Comparison of ENCODE assay signal across 15 cellular contexts in genomic region chr7:139735912-139736595, GRCh38. TPM values are rescaled to one million over a fixed set of nuclear protein-coding genes. Genes with fewer than 3 reads are reported as not detected.
DNase-seq lines count a peak whose midpoint lies in the region; ATAC-seq and TF ChIP-seq lines count a peak whose summit lies in the region.
"Had no signal": no experiment of that assay in that cellular context is flagged by ENCODE, and none has a peak within 500 bp of the region (broad histone marks: within the 10 kb centered on the region; RNA-seq: fewer than 3 reads in every experiment).

No MANE protein-coding gene starts in this region.

- H3K27ac ChIP-seq in GM23338 (ENCODE audit: low read depth) = no peak overlapping the region
- H3K27ac ChIP-seq in coronary artery = peak overlapping the region; percentile 95 to 97
- peak overlapping the region; percentile 91 to 93 (median 92) for H3K27ac ChIP-seq in gastrocnemius medialis
- no peak overlapping the region for H3K27ac ChIP-seq in testis
- H3K27ac ChIP-seq: 22Rv1, KMS-11 had no signal

- peak overlapping the region; percentile 52 for H3K27ac Mint-ChIP-seq in T-helper 1 cell treated with Interleukin-12 subunit alpha and Interleukin-12 subunit beta and Interleukin-4 antibody, amounts not matched to agents 30 μg/mL and 1 μg/mL, for 36 hours
- peak overlapping the region; percentile 50; the same call in 1 of the 2 replicates for H3K27ac Mint-ChIP-seq in GM23338

- DNase-seq in T-helper 1 cell (no peak), GM23338 (ENCODE audit: low spot score) (no peak), coronary artery (ENCODE audit: low spot score) (peak; percentile 72), gastrocnemius medialis (no peak), OCI-M1 (lab: John Stamatoyannopoulos, UW) (no peak), NCI-H1417 treated with DMSO at 0.1 percent for 48 hours (lab: John Stamatoyannopoulos, UW) (no peak), testis (no peak)
- DNase-seq: foreskin melanocyte, GDM1, GM23248, NCI-H510A, retina had no signal

- H3K36me3 ChIP-seq in GM23338 (ENCODE audit: insufficient read depth) (no peaks in the 10 kb centered on the region), gastrocnemius medialis (no peaks in the 10 kb centered on the region), testis (ENCODE audit: low read depth, missing control alignments) (no peaks in the 10 kb centered on the region)

- peaks cover 4% of the 10 kb centered on the region for H3K9me3 Mint-ChIP-seq in T-helper 1 cell treated with Interleukin-12 subunit alpha and Interleukin-12 subunit beta and Interleukin-4 antibody, amounts not matched to agents 30 μg/mL and 1 μg/mL, for 36 hours
- H3K9me3 Mint-ChIP-seq in GM23338 = peaks cover 2% of the 10 kb centered on the region; the same call in 1 of the 3 replicates

- H3K36me3 Mint-ChIP-seq in T-helper 1 cell treated with Interleukin-12 subunit alpha and Interleukin-12 subunit beta and Interleukin-4 antibody, amounts not matched to agents 30 μg/mL and 1 μg/mL, for 36 hours (ENCODE audit: low read depth) = peaks cover 25% of the 10 kb centered on the region
- H3K36me3 Mint-ChIP-seq in GM23338 (ENCODE audit: low read depth) = no peaks in the 10 kb centered on the region; the same call in 2 of the 3 replicates

- no peak for TF ChIP-seq CTCF in GM23338 (conservative IDR thresholded peaks at IDR 0.05; ENCODE audit: low read depth in 2 of 2)
- no peak for TF ChIP-seq CTCF in coronary artery (IDR thresholded peaks at IDR 0.05)
- no peak for TF ChIP-seq CTCF in gastrocnemius medialis (IDR thresholded peaks at IDR 0.05 in 4 of 5, conservative IDR thresholded peaks at IDR 0.05 in 1 of 5)
- no peak for TF ChIP-seq CTCF in testis (IDR thresholded peaks at IDR 0.05)

- H3K9me2 ChIP-seq in GM23338 (ENCODE audit: insufficient read depth) = no peaks in the 10 kb centered on the region

- H3K4me3 Mint-ChIP-seq in T-helper 1 cell treated with Interleukin-12 subunit alpha and Interleukin-12 subunit beta and Interleukin-4 antibody, amounts not matched to agents 30 μg/mL and 1 μg/mL, for 36 hours = no peak overlapping the region
- no peak overlapping the region for H3K4me3 Mint-ChIP-seq in GM23338

- no peaks in the 10 kb centered on the region for H3F3A ChIP-seq in GM23338 (replicated peaks; ENCODE audit: low read depth)

- no peaks in the 10 kb centered on the region for H3K27me3 Mint-ChIP-seq in T-helper 1 cell treated with Interleukin-12 subunit alpha and Interleukin-12 subunit beta and Interleukin-4 antibody, amounts not matched to agents 30 μg/mL and 1 μg/mL, for 36 hours (ENCODE audit: low read depth)
- H3K27me3 Mint-ChIP-seq in GM23338 (ENCODE audit: insufficient read depth, low read depth, poor library complexity) = peaks cover 5% of the 10 kb centered on the region

- no peak overlapping the region for H3K4me2 ChIP-seq in GM23338
- H3K4me2 ChIP-seq: KMS-11 had no signal

- in situ Hi-C loops in gastrocnemius medialis (cut with MboI; ENCODE audit: low sequenced_read_pairs in 4 of 4) = loop anchor here in 1 of 4 donors (25.0 kb wide), 1 partner anchor 499 kb away; the partner anchor contains the start of gene UBN2

- 91 to 95% methylated on average over 9 of the region's 9 CpGs for WGBS in testis, 2 donors

- peaks cover 14% of the 10 kb centered on the region; the same call in 1 of the 2 replicates for H3K79me2 ChIP-seq in GM23338 (replicated peaks; ENCODE audit: insufficient read depth)

- no peaks in the 10 kb centered on the region for H3K9me3 ChIP-seq in gastrocnemius medialis
- H3K9me3 ChIP-seq in testis = no peaks in the 10 kb centered on the region

- intact Hi-C loops in gastrocnemius medialis (cut with DNase I; ENCODE audit: low total_unique reads) = no loop called here
- intact Hi-C loops in testis (cut with DNase I; ENCODE audit: low total_unique reads) = no loop called here

- H3K27me3 ChIP-seq in GM23338 (ENCODE audit: insufficient read depth) (no peaks in the 10 kb centered on the region), gastrocnemius medialis (no peaks in the 10 kb centered on the region), testis (no peaks in the 10 kb centered on the region)

- no peak overlapping the region for H2AFZ ChIP-seq in GM23338
- H2AFZ ChIP-seq: GM23248 had no signal

- H3K4me1 ChIP-seq in GM23338 (ENCODE audit: insufficient read depth) (peaks cover 7% of the 10 kb centered on the region), gastrocnemius medialis (peaks cover 90 to 95% of the 10 kb centered on the region in 2 donors), testis (peaks cover 19% of the 10 kb centered on the region)

- H3K4me3 ChIP-seq in GM23338 (no peak overlapping the region), coronary artery (no peak overlapping the region), gastrocnemius medialis (no peak overlapping the region), testis (no peak overlapping the region)
- H3K4me3 ChIP-seq: GM23248 had no signal

- ATAC-seq in GM23338 (no peak), gastrocnemius medialis (no peak)

- peaks cover 45% of the 10 kb centered on the region for H3K4me1 Mint-ChIP-seq in T-helper 1 cell treated with Interleukin-12 subunit alpha and Interleukin-12 subunit beta and Interleukin-4 antibody, amounts not matched to agents 30 μg/mL and 1 μg/mL, for 36 hours (ENCODE audit: low read depth)
- H3K4me1 Mint-ChIP-seq in GM23338 = peaks cover 34% of the 10 kb centered on the region

- peaks cover 5% of the 10 kb centered on the region; the same call in 1 of the 2 replicates for H4K20me1 ChIP-seq in GM23338 (replicated peaks; ENCODE audit: insufficient read depth)

- no peak for TF ChIP-seq POLR2A in gastrocnemius medialis (IDR thresholded peaks at IDR 0.05)
- no peak for TF ChIP-seq POLR2A in testis (IDR thresholded peaks at IDR 0.05)

TF ChIP-seq in GM23338, 12 proteins besides CTCF, POLR2A, EP300 and RAD21 (continues in another document):
- TF ChIP-seq STAT1 (IDR thresholded peaks at IDR 0.05; ENCODE audit: unreplicated experiment) (no peak), REST (IDR thresholded peaks at IDR 0.05; ENCODE audit: unreplicated experiment) (no peak), EZH2 (IDR thresholded peaks at IDR 0.05; ENCODE audit: low read depth, unreplicated experiment) (no peak), NANOG (IDR thresholded peaks at IDR 0.05; ENCODE audit: borderline replicate concordance) (no peak), CREB1 (CRISPR knock-in tag; IDR thresholded peaks at IDR 0.05; ENCODE audit: low read depth) (no peak), EZH2phosphoT487 (IDR thresholded peaks at IDR 0.05; ENCODE audit: unreplicated experiment) (no peak), ZNF331 (CRISPR knock-in tag; IDR thresholded peaks at IDR 0.05; ENCODE audit: low read depth) (no peak), ETS1 (IDR thresholded peaks at IDR 0.05) (no peak), POLR2AphosphoS5 (IDR thresholded peaks at IDR 0.05; ENCODE audit: low read depth) (no peak), JUNB (IDR thresholded peaks at IDR 0.05; ENCODE audit: unreplicated experiment) (no peak), ZNF114 (CRISPR knock-in tag; IDR thresholded peaks at IDR 0.05) (no peak)

RNA-seq across cellular contexts. Expression of gene HIPK2, which starts 41.7 kb away (rescaled TPM):
- 13.8 and 16.9 TPM in 2 replicates for total RNA-seq in GM23338 (2014; rRNA removed; shearing (Covaris generic))
- polyA plus RNA-seq in GM23338 (2016; fragmentation: Nextera tagmentation; extraction: Ambion mirVana) (5.9 and 7.3 TPM in 2 replicates), testis (ENCODE audit: insufficient read depth, low read depth, low replicate concordance) (6.3 TPM)
- total RNA-seq in gastrocnemius medialis (10 to 100 TPM; 30.5 to 77.4 (median 58.9) TPM), testis (10 to 100 TPM; 17.8 to 22.4 TPM)

Comparison
In these comparisons a context has a peak if more than half of its experiments do, and no peak if none do; other contexts are left out.
1. H3K27ac ChIP-seq: peak in coronary artery (2 of 2) and gastrocnemius medialis (4 of 4); none in GM23338 (single experiment) and testis (0 of 2).